In genomic region chr5:173331956-173332479, GRCh38 we compare ENCODE assay signal across 8 cellular contexts. TPM values are rescaled to one million over a fixed set of nuclear protein-coding genes. Genes with fewer than 3 reads are reported as not detected.
DNase-seq lines count a peak whose midpoint lies in the region; ATAC-seq, FAIRE-seq and TF ChIP-seq lines count a peak whose summit lies in the region.

No MANE protein-coding gene starts in this region.

- H3K9ac ChIP-seq in Karpas-422 (ENCODE audit: low read length), result no peak overlapping the region
- H3K9ac ChIP-seq in trophoblast cell (ENCODE audit: low read length), result no peak overlapping the region

- no peak overlapping the region for H3K4me2 ChIP-seq in Karpas-422 (ENCODE audit: low read depth, low read length, poor library complexity, severe bottlenecking)
- no peak overlapping the region for H3K4me2 ChIP-seq in trophoblast cell (ENCODE audit: low read length)

- H3K79me1 ChIP-seq in trophoblast cell (ENCODE audit: low read length), result peaks cover 16% of the 10 kb centered on the region

- H2AFZ ChIP-seq in Karpas-422 (ENCODE audit: low read length), result peak overlapping the region; percentile 78; the same call in 1 of the 2 replicates
- H2AFZ ChIP-seq in trophoblast cell (ENCODE audit: insufficient read depth, low read length, poor library complexity), result no peak overlapping the region

- no peak overlapping the region for H4K91ac ChIP-seq in trophoblast cell (ENCODE audit: low read depth, low read length)

- no peak overlapping the region for H2BK12ac ChIP-seq in trophoblast cell (ENCODE audit: low read length)

- H3K27me3 ChIP-seq in Karpas-422 (ENCODE audit: low read length) (no peaks in the 10 kb centered on the region), RWPE2 (ENCODE audit: insufficient read depth, poor library complexity, severe bottlenecking) (no peaks in the 10 kb centered on the region), trophoblast cell (ENCODE audit: insufficient read depth, low read length) (peaks cover 4% of the 10 kb centered on the region), upper lobe of right lung (peaks cover 48% of the 10 kb centered on the region)

- no peak overlapping the region for H3K4me3 ChIP-seq in Karpas-422 (ENCODE audit: low read length)
- no peak overlapping the region for H3K4me3 ChIP-seq in RWPE2 (ENCODE audit: severe bottlenecking)
- H3K4me3 ChIP-seq in trophoblast cell (ENCODE audit: low read depth, low read length), result no peak overlapping the region
- H3K4me3 ChIP-seq in upper lobe of right lung, result no peak overlapping the region

- H4K20me1 ChIP-seq in Karpas-422 (ENCODE audit: insufficient read depth, low read depth, low read length), result no peaks in the 10 kb centered on the region

- intact Hi-C loops in upper lobe of right lung (cut with DNase I), result loop anchor here (5.0 kb wide), 1 partner anchor 40 kb away; no protein-coding TSS in a partner anchor

- H3K36me3 ChIP-seq in Karpas-422 (ENCODE audit: insufficient read depth, low read length) (no peaks in the 10 kb centered on the region), RWPE2 (ENCODE audit: low read depth) (peaks cover 9% of the 10 kb centered on the region), trophoblast cell (ENCODE audit: control insufficient read depth in 1 of 2, insufficient read depth in 2 of 2, low read length in 2 of 2) (no peaks in the 10 kb centered on the region), upper lobe of right lung (no peaks in the 10 kb centered on the region)

- H4K8ac ChIP-seq in trophoblast cell (ENCODE audit: low read depth, low read length), result no peak overlapping the region

- no peak overlapping the region for H3K23ac ChIP-seq in trophoblast cell (ENCODE audit: low read length)

- H3K14ac ChIP-seq in trophoblast cell (ENCODE audit: low read length), result no peak overlapping the region

- no peak overlapping the region for H3K18ac ChIP-seq in trophoblast cell (ENCODE audit: low read length)

- H2AK5ac ChIP-seq in trophoblast cell (ENCODE audit: low read length), result no peak overlapping the region

- H3K9me2 ChIP-seq in Karpas-422 (replicated peaks; ENCODE audit: insufficient read depth, low read length), result no peaks in the 10 kb centered on the region

- no peak overlapping the region for H4K12ac ChIP-seq in trophoblast cell (ENCODE audit: low read depth, low read length)

- H3K9me3 ChIP-seq in Karpas-422 (ENCODE audit: low read length), result no peaks in the 10 kb centered on the region
- no peaks in the 10 kb centered on the region for H3K9me3 ChIP-seq in RWPE2 (ENCODE audit: severe bottlenecking)
- H3K9me3 ChIP-seq in trophoblast cell (ENCODE audit: insufficient read depth, low read depth, low read length), result peaks cover 2% of the 10 kb centered on the region
- no peaks in the 10 kb centered on the region for H3K9me3 ChIP-seq in upper lobe of right lung

- WGBS in trophoblast cell (ENCODE audit: extremely low coverage, insufficient coverage, insufficient read length), result no CpG with 5 or more reads among the region's 16 CpGs

- peak; percentile 53 for ATAC-seq in GM21723 (IDR thresholded peaks at IDR 0.05; ENCODE audit: unreplicated experiment)
- ATAC-seq in RWPE2 (ENCODE audit: low read depth), result peak; percentile 44
- peak; percentile 97 for ATAC-seq in upper lobe of right lung

- DNase-seq in ELF-1 (ENCODE audit: low read depth, low spot score) (peak; percentile 84), Karpas-422 (peak; percentile 95), RWPE2 (ENCODE audit: low spot score) (peak; percentile 96), frontal cortex (ENCODE audit: low spot score in 2 of 2) (peak; percentile 83 to 84), trophoblast cell (peak; percentile 83 to 94), upper lobe of right lung (peak; percentile 89)
- DNase-seq in activated effector memory CD4-positive, alpha-beta T cell treated with Interleukin-2 at 50 U/mL for 16 hours, result peak; percentile 24

- H3K27ac ChIP-seq in Karpas-422 (ENCODE audit: low read length) (no peak overlapping the region), RWPE2 (ENCODE audit: poor library complexity, severe bottlenecking) (peak overlapping the region; percentile 92), trophoblast cell (ENCODE audit: low read depth, low read length) (no peak overlapping the region), upper lobe of right lung (no peak overlapping the region)

- H3K79me2 ChIP-seq in Karpas-422 (ENCODE audit: low read length), result no peaks in the 10 kb centered on the region
- H3K79me2 ChIP-seq in trophoblast cell (ENCODE audit: control insufficient read depth, insufficient read depth, low read length, poor library complexity), result peaks cover 8% of the 10 kb centered on the region

- H2BK5ac ChIP-seq in trophoblast cell (ENCODE audit: low read depth, low read length, poor library complexity), result no peak overlapping the region

- H2BK120ac ChIP-seq in trophoblast cell (ENCODE audit: insufficient read depth, low read length, poor library complexity), result no peak overlapping the region

- no peaks in the 10 kb centered on the region for H3K4me1 ChIP-seq in Karpas-422 (ENCODE audit: low read length)
- peaks cover 33% of the 10 kb centered on the region for H3K4me1 ChIP-seq in RWPE2 (ENCODE audit: insufficient read depth, poor library complexity, severe bottlenecking)
- peaks cover 24% of the 10 kb centered on the region in 2 experiments for H3K4me1 ChIP-seq in trophoblast cell (ENCODE audit: control insufficient read depth in 1 of 2, insufficient read depth in 2 of 2, low read length in 2 of 2)
- H3K4me1 ChIP-seq in upper lobe of right lung, result peaks cover 25% of the 10 kb centered on the region

- no peak overlapping the region for H3K4ac ChIP-seq in trophoblast cell (ENCODE audit: low read depth, low read length)

- TF ChIP-seq CTCF in RWPE2 (IDR thresholded peaks at IDR 0.05; ENCODE audit: poor library complexity, severe bottlenecking), result peak; percentile 98
- TF ChIP-seq CTCF in upper lobe of right lung (IDR thresholded peaks at IDR 0.05), result peak; percentile 88

- FAIRE-seq in frontal cortex (lab: Jason Lieb, UNC), result no peak

RNA-seq across cellular contexts. Expression of gene STC2, which starts 3.8 kb away (rescaled TPM):
- not detected in 2 replicates for total RNA-seq in Karpas-422 (2014; rRNA removed; shearing (Covaris generic); ENCODE audit: low replicate concordance)
- total RNA-seq in frontal cortex (0.82 TPM), upper lobe of right lung (4.9 TPM)
- polyA plus RNA-seq in trophoblast cell (2013), result 30.0 and 31.8 TPM in 2 replicates

Comparison
In these comparisons a context has a peak if more than half of its experiments do, and no peak if none do; other contexts are left out.
1. DNase-seq: peak in every context shown above with its lines; median percentile 96 in RWPE2; 95 in Karpas-422; 89 in upper lobe of right lung; 88 in trophoblast cell; 84 in ELF-1; 84 in frontal cortex; 24 in activated effector memory CD4-positive, alpha-beta T cell treated with Interleukin-2 at 50 U/mL for 16 hours.
2. ATAC-seq: peak in every context shown above with its lines; median percentile 97 in upper lobe of right lung; 53 in GM21723; 44 in RWPE2.